ENCODE assay signal across 1 cellular context in genomic region chr11:73760066-73760679, GRCh38.
TF ChIP-seq lines count a peak whose summit lies in the region.

No MANE protein-coding gene starts in this region.

TF ChIP-seq in HepG2, 621 proteins besides CTCF, POLR2A, EP300 and RAD21 (continued from another document):
- TF ChIP-seq HNF1A (IDR thresholded peaks at IDR 0.05; ENCODE audit: low read depth) (no peak), HNF1A (CRISPR knock-in tag; IDR thresholded peaks at IDR 0.05; ENCODE audit: borderline replicate concordance) (0 out of 2 replicates have a peak, but pooled peaks have one; percentile 3), ZNF724P (CRISPR knock-in tag; IDR thresholded peaks at IDR 0.05; ENCODE audit: borderline replicate concordance) (0 out of 2 replicates have a peak, but pooled peaks have one; percentile 6), HDAC1 (CRISPR knock-in tag; IDR thresholded peaks at IDR 0.05) (0 out of 2 replicates have a peak, but pooled peaks have one; percentile 4), ZNF691 (CRISPR knock-in tag; IDR thresholded peaks at IDR 0.05; ENCODE audit: borderline replicate concordance, low read depth) (0 out of 2 replicates have a peak, but pooled peaks have one; percentile 57), ZNF543 (CRISPR knock-in tag; IDR thresholded peaks at IDR 0.05) (peak; percentile 75; the same call in 1 of the 2 replicates), DPF2 (CRISPR knock-in tag; IDR thresholded peaks at IDR 0.05; ENCODE audit: borderline replicate concordance, low read depth) (no peak), KDM5A (IDR thresholded peaks at IDR 0.05; ENCODE audit: borderline replicate concordance, low read length) (peak; percentile 55; the same call in 1 of the 2 replicates), KMT2A (CRISPR knock-in tag; IDR thresholded peaks at IDR 0.05) (peak; percentile 70; the same call in 1 of the 2 replicates), ZNF101 (CRISPR knock-in tag; IDR thresholded peaks at IDR 0.05; ENCODE audit: borderline replicate concordance, low read depth) (no peak), TGIF2 (CRISPR knock-in tag; IDR thresholded peaks at IDR 0.05) (peak; percentile 2; the same call in 1 of the 2 replicates), MYC (CRISPR knock-in tag; IDR thresholded peaks at IDR 0.05; ENCODE audit: borderline replicate concordance) (no peak), MTF2 (CRISPR knock-in tag; IDR thresholded peaks at IDR 0.05; ENCODE audit: borderline replicate concordance) (0 out of 2 replicates have a peak, but pooled peaks have one; percentile 8), AGO2 (optimal IDR thresholded peaks at IDR 0.05; ENCODE audit: low read depth, low read length) (peak; percentile 71), ZNF678 (CRISPR knock-in tag; IDR thresholded peaks at IDR 0.05) (no peak), ZNF564 (CRISPR knock-in tag; IDR thresholded peaks at IDR 0.05) (0 out of 2 replicates have a peak, but pooled peaks have one; percentile 26), ZBTB39 (CRISPR knock-in tag; IDR thresholded peaks at IDR 0.05) (no peak), ZNF350 (CRISPR knock-in tag; IDR thresholded peaks at IDR 0.05; ENCODE audit: borderline replicate concordance, low read depth) (0 out of 2 replicates have a peak, but pooled peaks have one; percentile 11), ZNF776 (CRISPR knock-in tag; IDR thresholded peaks at IDR 0.05) (no peak), ZNF510 (CRISPR knock-in tag; IDR thresholded peaks at IDR 0.05; ENCODE audit: low read depth) (peak; percentile 66; the same call in 1 of the 2 replicates), ATRX (CRISPR knock-in tag; IDR thresholded peaks at IDR 0.05; ENCODE audit: borderline replicate concordance) (no peak), ZNF501 (CRISPR knock-in tag; IDR thresholded peaks at IDR 0.05) (0 out of 2 replicates have a peak, but pooled peaks have one; percentile 13), ZNF546 (CRISPR knock-in tag; conservative IDR thresholded peaks at IDR 0.05) (0 out of 2 replicates have a peak, but pooled peaks have one; percentile 13), PAX8 (CRISPR knock-in tag; IDR thresholded peaks at IDR 0.05; ENCODE audit: borderline replicate concordance) (0 out of 2 replicates have a peak, but pooled peaks have one; percentile 47), ZFP36L1 (CRISPR knock-in tag; IDR thresholded peaks at IDR 0.05) (no peak), KMT2B (CRISPR knock-in tag; IDR thresholded peaks at IDR 0.05) (0 out of 2 replicates have a peak, but pooled peaks have one; percentile 56), ZNF550 (CRISPR knock-in tag; IDR thresholded peaks at IDR 0.05; ENCODE audit: borderline replicate concordance) (no peak), KLF6 (CRISPR knock-in tag; IDR thresholded peaks at IDR 0.05) (peak; percentile 4; the same call in 1 of the 2 replicates), ATF2 (CRISPR knock-in tag; IDR thresholded peaks at IDR 0.05) (no peak), ARNTL (CRISPR knock-in tag; IDR thresholded peaks at IDR 0.05) (0 out of 2 replicates have a peak, but pooled peaks have one; percentile 39), ZNF234 (CRISPR knock-in tag; conservative IDR thresholded peaks at IDR 0.05) (0 out of 2 replicates have a peak, but pooled peaks have one; percentile 53), THAP8 (CRISPR knock-in tag; IDR thresholded peaks at IDR 0.05; ENCODE audit: borderline replicate concordance) (peak; percentile 66; the same call in 1 of the 2 replicates), IRF1 (CRISPR knock-in tag; IDR thresholded peaks at IDR 0.05; ENCODE audit: low read depth) (no peak), PRPF4 (IDR thresholded peaks at IDR 0.05; ENCODE audit: low read depth, low read length, poor library complexity, severe bottlenecking) (no peak), NR3C1 (CRISPR knock-in tag; IDR thresholded peaks at IDR 0.05) (no peak)
